Comparison of ENCODE assay signal across 1 cellular context in the genomic region with DNA sequence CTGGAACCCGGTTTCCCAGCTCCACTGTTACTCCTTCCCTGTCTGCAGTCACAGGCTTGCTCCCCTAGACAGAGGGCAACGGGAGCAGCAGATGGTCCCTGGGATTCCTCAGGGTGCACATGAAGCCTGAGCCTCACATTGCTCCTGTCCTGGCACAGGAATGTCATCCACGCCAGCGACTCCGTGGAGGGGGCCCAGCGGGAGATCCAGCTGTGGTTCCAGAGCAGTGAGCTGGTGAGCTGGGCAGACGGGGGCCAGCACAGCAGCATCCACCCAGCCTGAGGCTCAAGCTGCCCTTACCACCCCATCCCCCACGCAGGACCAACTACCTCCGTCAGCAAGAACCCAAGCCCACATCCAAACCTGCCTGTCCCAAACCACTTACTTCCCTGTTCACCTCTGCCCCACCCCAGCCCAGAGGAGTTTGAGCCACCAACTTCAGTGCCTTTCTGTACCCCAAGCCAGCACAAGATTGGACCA.
TF ChIP-seq lines count a peak whose summit lies in the region.

No MANE protein-coding gene starts in this region.

TF ChIP-seq in GM12878, 131 proteins besides CTCF, POLR2A, EP300 and RAD21:
- no peak for TF ChIP-seq USF1 (IDR thresholded peaks at IDR 0.05; ENCODE audit: borderline replicate concordance, extremely low read length, insufficient read depth, low read depth, low read length)
- TF ChIP-seq NFYA (IDR thresholded peaks at IDR 0.05; ENCODE audit: borderline replicate concordance, low read depth, low read length): no peak
- TF ChIP-seq FOXM1 (IDR thresholded peaks at IDR 0.05; ENCODE audit: low read depth, low read length): no peak
- TF ChIP-seq SREBF2 (IDR thresholded peaks at IDR 0.05; ENCODE audit: low read length): no peak
- TF ChIP-seq CHD4 (IDR thresholded peaks at IDR 0.05): no peak
- no peak for TF ChIP-seq SRF (IDR thresholded peaks at IDR 0.05; ENCODE audit: low read depth in 2 of 2, low read length in 2 of 2)
- no peak for TF ChIP-seq ESRRA (IDR thresholded peaks at IDR 0.05; ENCODE audit: low read length)
- TF ChIP-seq SIX5 (IDR thresholded peaks at IDR 0.05; ENCODE audit: low read depth, low read length, severe bottlenecking): no peak
- no peak for TF ChIP-seq FOS (IDR thresholded peaks at IDR 0.05; ENCODE audit: borderline replicate concordance, extremely low read depth, insufficient read length)
